ENCODE assay signal across 14 cellular contexts in genomic region chr12:132848521-132848920, GRCh38. TPM values are rescaled to one million over a fixed set of nuclear protein-coding genes. Genes with fewer than 3 reads are reported as not detected.
DNase-seq lines count a peak whose midpoint lies in the region; ATAC-seq and TF ChIP-seq lines count a peak whose summit lies in the region.
"Had no signal": no experiment of that assay in that cellular context is flagged by ENCODE, and none has a peak within 500 bp of the region (broad histone marks: within the 10 kb centered on the region; RNA-seq: fewer than 3 reads in every experiment).

No MANE protein-coding gene starts in this region.

- POLR2A ChIA-PET in WTC11 (lab: Charles Lee): interaction anchor here (1.0 kb wide), 1 partner anchor 10 kb away, joined by 3 read pairs; no protein-coding TSS in a partner anchor
- POLR2A ChIA-PET in naive thymus-derived CD8-positive, alpha-beta T cell (lab: Charles Lee): interaction anchor here (1.2 to 4.8 kb wide), 7 partner anchors 10 to 38 kb away, joined by 4 to 45 read pairs (median 27); partner anchors contain the start of genes CHFR and GOLGA3

- no peak overlapping the region for H3K4me3 Mint-ChIP-seq in activated T-cell treated with anti-CD3 and anti-CD28 coated beads, Interleukin-2, amount 50 U/mL, for 24 hours
- H3K4me3 Mint-ChIP-seq in WTC11: peak overlapping the region; percentile 47; the same call in 1 of the 2 replicates
- peak overlapping the region in 5 of 10 donors; percentile 67 to 81 (median 77) for H3K4me3 Mint-ChIP-seq in naive thymus-derived CD8-positive, alpha-beta T cell
- H3K4me3 Mint-ChIP-seq: CD4-positive, alpha-beta memory T cell had no signal

- H3K36me3 Mint-ChIP-seq in activated T-cell treated with anti-CD3 and anti-CD28 coated beads, Interleukin-2, amount 50 U/mL, for 24 hours (ENCODE audit: low read depth): peaks cover 89% of the 10 kb centered on the region
- H3K36me3 Mint-ChIP-seq in WTC11: peaks cover 39% of the 10 kb centered on the region
- H3K36me3 Mint-ChIP-seq in naive thymus-derived CD8-positive, alpha-beta T cell: peaks cover 0 to 69% (median 18%) of the 10 kb centered on the region in 3 donors

- TF ChIP-seq CTCF in WTC11 (IDR thresholded peaks at IDR 0.05): no peak

- CTCF ChIA-PET in WTC11 (lab: Charles Lee): interaction anchor here (1.0 to 2.9 kb wide), 2 partner anchors 56 to 57 kb away, joined by 3 to 29 read pairs; no protein-coding TSS in a partner anchor

- no peaks in the 10 kb centered on the region for H3K9me3 Mint-ChIP-seq in activated T-cell treated with anti-CD3 and anti-CD28 coated beads, Interleukin-2, amount 50 U/mL, for 24 hours
- no peaks in the 10 kb centered on the region for H3K9me3 Mint-ChIP-seq in WTC11
- no peaks in the 10 kb centered on the region for H3K9me3 Mint-ChIP-seq in naive thymus-derived CD8-positive, alpha-beta T cell
- H3K9me3 Mint-ChIP-seq: CD4-positive, alpha-beta memory T cell had no signal

- in situ Hi-C loops in G401 (cut with HindIII; ENCODE audit: low sequenced_read_pairs): no loop called here

- peak overlapping the region; percentile 61 for H3K27ac Mint-ChIP-seq in activated T-cell treated with anti-CD3 and anti-CD28 coated beads, Interleukin-2, amount 50 U/mL, for 24 hours
- peak overlapping the region; percentile 98 for H3K27ac Mint-ChIP-seq in WTC11
- H3K27ac Mint-ChIP-seq in naive thymus-derived CD8-positive, alpha-beta T cell: peak overlapping the region; percentile 86 to 97 (median 94)

- ATAC-seq in WTC11 (no peak), GM18519 (IDR thresholded peaks at IDR 0.05; ENCODE audit: low FRiP score, unreplicated experiment) (no peak)
- ATAC-seq in naive thymus-derived CD8-positive, alpha-beta T cell: no peak

- no peak for DNase-seq in activated T-cell treated with anti-CD3 and anti-CD28 coated beads, Interleukin-2, amount 50 U/mL, for 24 hours
- DNase-seq in activated T-cell treated with anti-CD3 and anti-CD28 coated beads, Interleukin-2, amount 50 U/mL, for 1 hour: no peak
- DNase-seq in G401 (ENCODE audit: low spot score): peak; percentile 36
- no peak for DNase-seq in WTC11 (ENCODE audit: low spot score)
- no peak for DNase-seq in naive thymus-derived CD8-positive, alpha-beta T cell
- no peak for DNase-seq in CD1c-positive myeloid dendritic cell (ENCODE audit: extremely low spot score)
- no peak for DNase-seq in hypothalamus (lab: John Stamatoyannopoulos, UW)
- DNase-seq: ACHN; CD4-positive, alpha-beta memory T cell; COR-L47; DMS153; DND-41; GF-D8 had no signal

- peaks cover 2% of the 10 kb centered on the region for H3K4me1 Mint-ChIP-seq in activated T-cell treated with anti-CD3 and anti-CD28 coated beads, Interleukin-2, amount 50 U/mL, for 24 hours (ENCODE audit: low read depth)
- H3K4me1 Mint-ChIP-seq in WTC11: peaks cover 22% of the 10 kb centered on the region
- H3K4me1 Mint-ChIP-seq in naive thymus-derived CD8-positive, alpha-beta T cell: peaks cover 10 to 32% (median 21%) of the 10 kb centered on the region in 4 donors
- H3K4me1 Mint-ChIP-seq: CD4-positive, alpha-beta memory T cell had no signal

- no peaks in the 10 kb centered on the region for H3K27me3 Mint-ChIP-seq in activated T-cell treated with anti-CD3 and anti-CD28 coated beads, Interleukin-2, amount 50 U/mL, for 24 hours
- no peaks in the 10 kb centered on the region for H3K27me3 Mint-ChIP-seq in WTC11 (ENCODE audit: low read depth)
- no peaks in the 10 kb centered on the region for H3K27me3 Mint-ChIP-seq in naive thymus-derived CD8-positive, alpha-beta T cell
- H3K27me3 Mint-ChIP-seq: CD4-positive, alpha-beta memory T cell had no signal

TF ChIP-seq in WTC11, 78 proteins besides CTCF, POLR2A, EP300 and RAD21:
- TF ChIP-seq SMAD3 (CRISPR knock-in tag; IDR thresholded peaks at IDR 0.05; ENCODE audit: borderline replicate concordance): no peak
- TF ChIP-seq FOXP1 (CRISPR knock-in tag; IDR thresholded peaks at IDR 0.05; ENCODE audit: borderline replicate concordance): no peak
- TF ChIP-seq ZNF396 (CRISPR knock-in tag; IDR thresholded peaks at IDR 0.05; ENCODE audit: borderline replicate concordance): no peak
- no peak for TF ChIP-seq FOXK1 (CRISPR knock-in tag; IDR thresholded peaks at IDR 0.05)
- TF ChIP-seq IRF2 (CRISPR knock-in tag; IDR thresholded peaks at IDR 0.05; ENCODE audit: borderline replicate concordance, low read depth): no peak
TF ChIP-seq in WTC11: peak in this region for 0.

RNA-seq across cellular contexts. Expression of gene GOLGA3, which starts 19.9 kb away (rescaled TPM):
- 13.6 and 24.7 TPM in 2 replicates for total RNA-seq in G401 (2014; rRNA removed; shearing (Covaris generic))
- 36.8 to 47.8 TPM (median 39.6 TPM) in 3 replicates for total RNA-seq in WTC11 (2021)
- 10 to 100 TPM; 77.9 to 82.1 TPM for total RNA-seq in naive thymus-derived CD8-positive, alpha-beta T cell
- polyA plus RNA-seq in naive thymus-derived CD8-positive, alpha-beta T cell: 10 to 100 TPM in 2 of 3 donors, 1 to 10 TPM in 1; 2.7 to 18.1 (median 12.2) TPM

RNA-seq across cellular contexts. Expression of gene CHFR, which starts 38.9 kb away (rescaled TPM):
- 32.5 and 38.6 TPM in 2 replicates for total RNA-seq in G401 (2014; rRNA removed; shearing (Covaris generic))
- total RNA-seq in WTC11 (2021): 50.2 to 58.7 TPM (median 53.9 TPM) in 3 replicates
- 10 to 100 TPM; 93.5 to 96.9 TPM for total RNA-seq in naive thymus-derived CD8-positive, alpha-beta T cell
- 10 to 100 TPM; 25.1 to 37.4 (median 27.6) TPM for polyA plus RNA-seq in naive thymus-derived CD8-positive, alpha-beta T cell
